In genomic region chr5:93622240-93622885, GRCh38 we compare ENCODE assay signal across 8 cellular contexts. TPM values are rescaled to one million over a fixed set of nuclear protein-coding genes. Genes with fewer than 3 reads are reported as not detected.
DNase-seq lines count a peak whose midpoint lies in the region; ATAC-seq, FAIRE-seq and TF ChIP-seq lines count a peak whose summit lies in the region.

No MANE protein-coding gene starts in this region.

- H3K9me3 ChIP-seq in mesenchymal stem cell (ENCODE audit: control insufficient read depth, low read length) = no peaks in the 10 kb centered on the region

- H2BK120ac ChIP-seq in mesenchymal stem cell (ENCODE audit: low read depth, low read length) = no peak overlapping the region

- no peak overlapping the region for H4K91ac ChIP-seq in mesenchymal stem cell (ENCODE audit: low read length)

- DNase-seq in AG08396 (ENCODE audit: low spot score) = peak; percentile 77
- DNase-seq in NCI-H69 (lab: John Stamatoyannopoulos, UW) = peak; percentile 96
- DNase-seq in bronchial epithelial cell (ENCODE audit: low read depth) = peak; percentile 28
- DNase-seq in mesenchymal stem cell = peak; percentile 85
- DNase-seq in NCI-H526 treated with DMSO at 0.1 percent for 48 hours (lab: John Stamatoyannopoulos, UW) = no peak
- DNase-seq in ureter (ENCODE audit: low spot score) = no peak

- H2BK12ac ChIP-seq in mesenchymal stem cell (ENCODE audit: low read length in 2 of 2) = no peak overlapping the region

- no peak overlapping the region for H2AK5ac ChIP-seq in mesenchymal stem cell (ENCODE audit: low read length, severe bottlenecking)

- 67% methylated on average over 4 of the region's 4 CpGs for WGBS in mesenchymal stem cell

- H3K4ac ChIP-seq in mesenchymal stem cell (ENCODE audit: low read depth in 1 of 2, low read length in 2 of 2) = peak overlapping the region in 1 of 2 experiments; percentile 16

- no peak overlapping the region for H4K8ac ChIP-seq in mesenchymal stem cell (ENCODE audit: low read length)

- H3K79me1 ChIP-seq in mesenchymal stem cell (replicated peaks; ENCODE audit: low read length, poor library complexity, severe bottlenecking) = no peaks in the 10 kb centered on the region

- TF ChIP-seq CTCF in bronchial epithelial cell (IDR thresholded peaks at IDR 0.05; ENCODE audit: insufficient read depth, low read length, severe bottlenecking) = no peak

- H3K36me3 ChIP-seq in bronchial epithelial cell (ENCODE audit: control insufficient read depth, insufficient read depth, low read length) (no peaks in the 10 kb centered on the region), mesenchymal stem cell (ENCODE audit: control insufficient read depth in 1 of 2, insufficient read depth in 2 of 2, low read depth in 1 of 2, low read length in 2 of 2) (no peaks in the 10 kb centered on the region)

- no peak for FAIRE-seq in bronchial epithelial cell (lab: Jason Lieb, UNC)

- no peak overlapping the region for H3K23ac ChIP-seq in mesenchymal stem cell (ENCODE audit: low read length in 2 of 2)

- H3K14ac ChIP-seq in mesenchymal stem cell (ENCODE audit: low read length in 2 of 2) = no peak overlapping the region

- peak; percentile 30 for ATAC-seq in GM18868 (IDR thresholded peaks at IDR 0.05; ENCODE audit: unreplicated experiment)
- ATAC-seq in HG03342 (IDR thresholded peaks at IDR 0.05; ENCODE audit: unreplicated experiment) = no peak

- H3K27me3 ChIP-seq in bronchial epithelial cell (ENCODE audit: control insufficient read depth, insufficient read depth, low read length) (no peaks in the 10 kb centered on the region), mesenchymal stem cell (ENCODE audit: control insufficient read depth in 1 of 2, insufficient read depth in 1 of 2, low read length in 2 of 2) (no peaks in the 10 kb centered on the region)

- H3K4me3 ChIP-seq in bronchial epithelial cell (ENCODE audit: low read depth, low read length) (no peak overlapping the region), mesenchymal stem cell (ENCODE audit: insufficient read depth in 1 of 2, low read depth in 1 of 2, low read length in 2 of 2) (no peak overlapping the region)

- H3K18ac ChIP-seq in mesenchymal stem cell (ENCODE audit: low read depth in 1 of 2, low read length in 2 of 2) = no peak overlapping the region

- H3K4me2 ChIP-seq in mesenchymal stem cell (ENCODE audit: low read length, poor library complexity, severe bottlenecking) = no peak overlapping the region

- no peak overlapping the region for H2BK15ac ChIP-seq in mesenchymal stem cell (ENCODE audit: low read depth, poor library complexity, severe bottlenecking)

- H3K9ac ChIP-seq in mesenchymal stem cell (ENCODE audit: low read length) = peak overlapping the region; percentile 76

- no peaks in the 10 kb centered on the region for H3K4me1 ChIP-seq in mesenchymal stem cell (ENCODE audit: control insufficient read depth, insufficient read depth, low read depth, low read length)

- no peak overlapping the region for H3K27ac ChIP-seq in mesenchymal stem cell (ENCODE audit: low read length, poor library complexity, severe bottlenecking)

- H2AFZ ChIP-seq in mesenchymal stem cell (ENCODE audit: low read depth, low read length) = no peak overlapping the region

- H2BK5ac ChIP-seq in mesenchymal stem cell (ENCODE audit: low read depth, low read length, poor library complexity, severe bottlenecking) = no peak overlapping the region

RNA-seq across cellular contexts. Expression of gene NR2F1, which starts 39.3 kb away (rescaled TPM):
- total RNA-seq in bronchial epithelial cell (1.6 TPM in 1 of 2 replicates, not detected in the other), ureter (64.4 TPM)
- 206 TPM for polyA plus RNA-seq in mesenchymal stem cell (2013, experiment 1 of 2)
- 191 TPM for polyA plus RNA-seq in mesenchymal stem cell (2013, experiment 2 of 2)

RNA-seq across cellular contexts. Expression of gene NR2F1-AS1, which starts 41.3 kb away (rescaled TPM):
- 0.26 and 1.1 TPM in 2 replicates for total RNA-seq in bronchial epithelial cell
- polyA plus RNA-seq in mesenchymal stem cell (2013, experiment 1 of 2) = 49.8 TPM
- 50.1 TPM for polyA plus RNA-seq in mesenchymal stem cell (2013, experiment 2 of 2)
- total RNA-seq in ureter = 18.8 TPM

Comparison
In these comparisons a context has a peak if more than half of its experiments do, and no peak if none do; other contexts are left out.
1. DNase-seq: peak in AG08396 (single experiment), NCI-H69 (single experiment), bronchial epithelial cell (single experiment) and mesenchymal stem cell (single experiment); none in NCI-H526 treated with DMSO at 0.1 percent for 48 hours (single experiment) and ureter (single experiment).
2. RNA of gene NR2F1, which starts 39.3 kb away (total RNA-seq): 64.4 TPM in ureter (single experiment); 1.6 TPM in bronchial epithelial cell; every median in the first group is over 10 times any median in the second.